Comparison of ENCODE assay signal across 16 cellular contexts in the genomic region with DNA sequence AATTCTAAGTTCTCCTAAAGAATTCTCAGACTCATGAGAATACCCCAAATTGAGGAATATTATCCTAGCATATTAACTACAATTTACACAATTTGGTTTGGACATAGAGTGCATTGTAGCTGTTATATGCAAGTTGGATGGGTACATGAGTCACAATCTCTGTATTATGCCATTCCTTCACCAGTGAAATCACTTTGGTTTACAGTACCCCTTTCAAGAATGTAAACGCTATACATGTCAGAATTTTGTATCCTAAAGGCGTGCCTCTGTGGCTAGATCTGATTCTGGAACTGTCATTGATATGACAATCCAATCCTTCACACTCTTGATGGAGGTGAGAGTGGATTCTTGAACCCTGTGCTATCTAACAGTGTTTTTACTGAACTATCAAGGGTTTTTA. TPM values are rescaled to one million over a fixed set of nuclear protein-coding genes. Genes with fewer than 3 reads are reported as not detected.
DNase-seq lines count a peak whose midpoint lies in the region; ATAC-seq, FAIRE-seq and TF ChIP-seq lines count a peak whose summit lies in the region.
"Had no signal": no experiment of that assay in that cellular context is flagged by ENCODE, and none has a peak within 500 bp of the region (broad histone marks: within the 10 kb centered on the region; RNA-seq: fewer than 3 reads in every experiment).

No MANE protein-coding gene starts in this region.

- intact Hi-C loops in activated CD4-positive, alpha-beta T cell treated with anti-CD3 and anti-CD28 coated beads for 36 hours (cut with DNase I, micrococcal nuclease), result loop anchor here in 1 of 2 experiments (2.0 kb wide), 1 partner anchor 15 kb away; no protein-coding TSS in a partner anchor

- H3K4me1 ChIP-seq in smooth muscle cell (ENCODE audit: low read depth), result no peaks in the 10 kb centered on the region
- H3K4me1 ChIP-seq: Caco-2, testis had no signal

- peaks cover 9% of the 10 kb centered on the region for H3K36me3 ChIP-seq in smooth muscle cell (ENCODE audit: low read depth)

- H3K36me3 Mint-ChIP-seq in activated CD4-positive, alpha-beta T cell treated with anti-CD3 and anti-CD28 coated beads for 36 hours (ENCODE audit: low read depth), result peaks cover 55% of the 10 kb centered on the region
- peaks cover 70% of the 10 kb centered on the region for H3K36me3 Mint-ChIP-seq in activated CD4-positive, alpha-beta T cell treated with anti-CD3 and anti-CD28 coated beads, Interleukin-2, amount 10 ng/mL, durations not matched to agents 7 days and 5 days (ENCODE audit: low read depth)
- peaks cover 51% of the 10 kb centered on the region for H3K36me3 Mint-ChIP-seq in effector memory CD8-positive, alpha-beta T cell (ENCODE audit: insufficient read depth)

- H3K4me1 Mint-ChIP-seq in activated CD4-positive, alpha-beta T cell treated with anti-CD3 and anti-CD28 coated beads for 36 hours, result peaks cover 57% of the 10 kb centered on the region
- H3K4me1 Mint-ChIP-seq in activated CD4-positive, alpha-beta T cell treated with anti-CD3 and anti-CD28 coated beads, Interleukin-2, amount 10 ng/mL, durations not matched to agents 7 days and 5 days, result peaks cover 52% of the 10 kb centered on the region
- H3K4me1 Mint-ChIP-seq in effector memory CD8-positive, alpha-beta T cell (ENCODE audit: low read depth in 2 of 2), result peaks cover 26 to 30% of the 10 kb centered on the region in 2 donors

- H3K4me2 ChIP-seq in smooth muscle cell, result no peak overlapping the region

- POLR2A ChIA-PET in activated CD4-positive, alpha-beta T cell treated with anti-CD3 and anti-CD28 coated beads for 36 hours (lab: Charles Lee), result interaction anchor here (0.8 kb wide), 1 partner anchor 65 kb away, joined by 3 read pairs; the partner anchor contains the start of gene IFNAR1
- POLR2A ChIA-PET in activated CD4-positive, alpha-beta T cell treated with anti-CD3 and anti-CD28 coated beads, Interleukin-2, amount 10 ng/mL, durations not matched to agents 7 days and 5 days (lab: Charles Lee), result no interaction called here

- H3K27ac Mint-ChIP-seq in activated CD4-positive, alpha-beta T cell treated with anti-CD3 and anti-CD28 coated beads for 36 hours, result no peak overlapping the region
- H3K27ac Mint-ChIP-seq in activated CD4-positive, alpha-beta T cell treated with anti-CD3 and anti-CD28 coated beads, Interleukin-2, amount 10 ng/mL, durations not matched to agents 7 days and 5 days, result no peak overlapping the region
- peak overlapping the region; percentile 24 to 77 for H3K27ac Mint-ChIP-seq in effector memory CD8-positive, alpha-beta T cell
- H3K27ac Mint-ChIP-seq: dendritic cell treated with granulocyte-macrophage colony-stimulating factor and Interleukin-4, amounts not matched to agents 40 ng/mL and 50 ng/mL, for 4 days had no signal

- peak overlapping the region; percentile 8 for H3K27ac ChIP-seq in smooth muscle cell (ENCODE audit: low read depth)
- H3K27ac ChIP-seq: esophagus squamous epithelium, testis had no signal

- no peak for DNase-seq in activated CD4-positive, alpha-beta T cell treated with anti-CD3 and anti-CD28 coated beads for 36 hours
- DNase-seq in activated CD4-positive, alpha-beta T cell treated with anti-CD3 and anti-CD28 coated beads, Interleukin-2, amount 10 ng/mL, durations not matched to agents 7 days and 5 days, result no peak
- peak; percentile 23 for DNase-seq in MV-4-11 (lab: John Stamatoyannopoulos, UW)
- no peak for DNase-seq in effector memory CD8-positive, alpha-beta T cell
- DNase-seq in smooth muscle cell (lab: John Stamatoyannopoulos, UW; ENCODE audit: unreplicated experiment), result no peak
- DNase-seq in GM19239 (ENCODE audit: insufficient read length, low spot score), result no peak
- no peak for DNase-seq in nucleus accumbens (lab: John Stamatoyannopoulos, UW)
- DNase-seq in central memory CD4-positive, alpha-beta T cell, result no peak
- DNase-seq: Caco-2, esophagus squamous epithelium, Kasumi-1, left cardiac atrium, NCI-H187 treated with DMSO at 0.1 percent for 48 hours, NCI-H69, testis had no signal

- no peak for TF ChIP-seq CTCF in smooth muscle cell (IDR thresholded peaks at IDR 0.05; ENCODE audit: borderline replicate concordance, insufficient read depth, poor library complexity, severe bottlenecking)

- ATAC-seq in activated CD4-positive, alpha-beta T cell treated with anti-CD3 and anti-CD28 coated beads for 36 hours, result peak; percentile 56
- no peak for ATAC-seq in effector memory CD8-positive, alpha-beta T cell (replicated peaks)
- ATAC-seq: left cardiac atrium had no signal

- H3K9me3 ChIP-seq in smooth muscle cell (replicated peaks; ENCODE audit: low read depth), result no peaks in the 10 kb centered on the region
- H3K9me3 ChIP-seq: Caco-2, esophagus squamous epithelium, testis had no signal

- FAIRE-seq in GM19239 (lab: Jason Lieb, UNC), result no peak

- H3K9ac ChIP-seq in smooth muscle cell (ENCODE audit: low read depth), result no peak overlapping the region

- H2AFZ ChIP-seq in smooth muscle cell (ENCODE audit: low read depth), result no peak overlapping the region

- CTCF ChIA-PET in activated CD4-positive, alpha-beta T cell treated with anti-CD3 and anti-CD28 coated beads for 36 hours (lab: Charles Lee), result interaction anchor here (0.7 to 1.3 kb wide), 2 partner anchors 186 to 739 kb away, joined by 3 read pairs; no protein-coding TSS in a partner anchor
- CTCF ChIA-PET in activated CD4-positive, alpha-beta T cell treated with anti-CD3 and anti-CD28 coated beads, Interleukin-2, amount 10 ng/mL, durations not matched to agents 7 days and 5 days (lab: Charles Lee), result no interaction called here

- WGBS in smooth muscle cell (ENCODE audit: low lambda C conversion rate), result 74% methylated on average over 2 of the region's 2 CpGs

- H3F3A ChIP-seq in smooth muscle cell (ENCODE audit: low read depth), result no peaks in the 10 kb centered on the region

- H3K27me3 Mint-ChIP-seq in activated CD4-positive, alpha-beta T cell treated with anti-CD3 and anti-CD28 coated beads for 36 hours, result no peaks in the 10 kb centered on the region
- H3K27me3 Mint-ChIP-seq in activated CD4-positive, alpha-beta T cell treated with anti-CD3 and anti-CD28 coated beads, Interleukin-2, amount 10 ng/mL, durations not matched to agents 7 days and 5 days, result no peaks in the 10 kb centered on the region
- H3K27me3 Mint-ChIP-seq in effector memory CD8-positive, alpha-beta T cell, result no peaks in the 10 kb centered on the region
- H3K27me3 Mint-ChIP-seq: dendritic cell treated with granulocyte-macrophage colony-stimulating factor and Interleukin-4, amounts not matched to agents 40 ng/mL and 50 ng/mL, for 4 days had no signal

- peaks cover 4% of the 10 kb centered on the region for H3K9me3 Mint-ChIP-seq in activated CD4-positive, alpha-beta T cell treated with anti-CD3 and anti-CD28 coated beads for 36 hours (ENCODE audit: low read depth)
- peaks cover 4% of the 10 kb centered on the region for H3K9me3 Mint-ChIP-seq in activated CD4-positive, alpha-beta T cell treated with anti-CD3 and anti-CD28 coated beads, Interleukin-2, amount 10 ng/mL, durations not matched to agents 7 days and 5 days
- peaks cover 0 to 3% of the 10 kb centered on the region in 2 donors for H3K9me3 Mint-ChIP-seq in effector memory CD8-positive, alpha-beta T cell

- no peak overlapping the region for H3K4me3 ChIP-seq in smooth muscle cell
- H3K4me3 ChIP-seq: esophagus squamous epithelium, testis had no signal

- no peaks in the 10 kb centered on the region for H3K27me3 ChIP-seq in smooth muscle cell (ENCODE audit: low read depth)
- H3K27me3 ChIP-seq: esophagus squamous epithelium, testis had no signal

- H4K20me1 ChIP-seq in smooth muscle cell (ENCODE audit: low read depth), result no peaks in the 10 kb centered on the region

- H3K4me3 Mint-ChIP-seq in activated CD4-positive, alpha-beta T cell treated with anti-CD3 and anti-CD28 coated beads for 36 hours, result no peak overlapping the region
- H3K4me3 Mint-ChIP-seq in activated CD4-positive, alpha-beta T cell treated with anti-CD3 and anti-CD28 coated beads, Interleukin-2, amount 10 ng/mL, durations not matched to agents 7 days and 5 days, result no peak overlapping the region
- H3K4me3 Mint-ChIP-seq in effector memory CD8-positive, alpha-beta T cell, result peak overlapping the region in 1 of 2 donors; percentile 12
- H3K4me3 Mint-ChIP-seq: dendritic cell treated with granulocyte-macrophage colony-stimulating factor and Interleukin-4, amounts not matched to agents 40 ng/mL and 50 ng/mL, for 4 days had no signal

- no peaks in the 10 kb centered on the region for H3K79me2 ChIP-seq in smooth muscle cell (ENCODE audit: low read depth)

RNA-seq across cellular contexts. Expression of gene IL10RB, which starts 6.7 kb away (rescaled TPM):
- total RNA-seq in activated CD4-positive, alpha-beta T cell treated with anti-CD3 and anti-CD28 coated beads for 36 hours, result 10 to 100 TPM; 22.8 to 25.0 TPM
- total RNA-seq in activated CD4-positive, alpha-beta T cell treated with anti-CD3 and anti-CD28 coated beads, Interleukin-2, amount 10 ng/mL, durations not matched to agents 7 days and 5 days, result 10 to 100 TPM; 41.0 to 42.9 TPM
- 33.4 and 34.4 TPM in 2 replicates for total RNA-seq in smooth muscle cell
- 35.2 and 40.2 TPM in 2 replicates for polyA plus RNA-seq in smooth muscle cell

RNA-seq across cellular contexts. Expression of gene IFNAR2, which starts 29.7 kb away (rescaled TPM):
- 10 to 100 TPM; 26.6 to 29.8 TPM for total RNA-seq in activated CD4-positive, alpha-beta T cell treated with anti-CD3 and anti-CD28 coated beads for 36 hours
- total RNA-seq in activated CD4-positive, alpha-beta T cell treated with anti-CD3 and anti-CD28 coated beads, Interleukin-2, amount 10 ng/mL, durations not matched to agents 7 days and 5 days, result 10 to 100 TPM; 55.5 to 64.4 TPM
- 26.8 and 33.2 TPM in 2 replicates for total RNA-seq in smooth muscle cell
- 29.3 and 30.7 TPM in 2 replicates for polyA plus RNA-seq in smooth muscle cell

Comparison
In these comparisons a context has a peak if more than half of its experiments do, and no peak if none do; other contexts are left out.
1. H3K27ac Mint-ChIP-seq: peak in effector memory CD8-positive, alpha-beta T cell (2 of 2); none in activated CD4-positive, alpha-beta T cell treated with anti-CD3 and anti-CD28 coated beads for 36 hours (single experiment) and activated CD4-positive, alpha-beta T cell treated with anti-CD3 and anti-CD28 coated beads, Interleukin-2, amount 10 ng/mL, durations not matched to agents 7 days and 5 days (single experiment).